Comparison of ENCODE assay signal across 21 cellular contexts in genomic region chr22:25818541-25818940, GRCh38.
"Had no signal": no experiment of that assay in that cellular context is flagged by ENCODE, and none has a peak within 500 bp of the region (broad histone marks: within the 10 kb centered on the region; RNA-seq: fewer than 3 reads in every experiment).

No MANE protein-coding gene starts in this region.

- H3K9ac ChIP-seq: parathyroid adenoma had no signal

- H3K27ac ChIP-seq: foreskin keratinocyte, left ventricle myocardium inferior, parathyroid adenoma, prostate gland, right lobe of liver, tibial artery, upper lobe of left lung, vagina had no signal

- DNase-seq: dermis blood vessel endothelial cell; erythroblast; foreskin keratinocyte; kidney; left cardiac atrium; left ventricle myocardium inferior; mesenchymal stem cell; midbrain; occipital lobe; right lobe of liver; stimulated activated CD4-positive, alpha-beta T cell treated with anti-CD3 and anti-CD28 coated beads, Interleukin-4, amount 100 ng/mL, for 1 hour; tibial artery; upper lobe of left lung had no signal

- H3K4me1 ChIP-seq: foreskin keratinocyte, parathyroid adenoma, prostate gland, right lobe of liver, tibial artery, upper lobe of left lung, vagina had no signal

- H3K36me3 ChIP-seq: prostate gland, right lobe of liver, tibial artery, upper lobe of left lung, vagina had no signal

- H3K79me2 ChIP-seq: parathyroid adenoma had no signal

- H3K4me3 Mint-ChIP-seq: natural killer cell treated with Interleukin-12 subunit alpha and Interleukin-12 subunit beta and Interleukin-15 and Interleukin-18, amount 100 ng/mL, for 72 hours; stimulated activated memory B cell treated with anti-CD40 and anti-IgM and Interleukin-4, amounts not matched to agents 10 μg/mL and 1 μg/mL and 100 μg/mL, for 72 hours; stimulated activated naive CD8-positive, alpha-beta T cell treated with anti-CD3 and anti-CD28 coated beads, Interleukin-15, Interleukin-2, amounts not matched to agents 100 ng/mL and 50 ng/mL, for 24 hours had no signal

- H2AFZ ChIP-seq: parathyroid adenoma had no signal

- FAIRE-seq: endothelial cell of umbilical vein, kidney had no signal

- H3K27ac Mint-ChIP-seq: natural killer cell treated with Interleukin-12 subunit alpha and Interleukin-12 subunit beta and Interleukin-15 and Interleukin-18, amount 100 ng/mL, for 72 hours; stimulated activated memory B cell treated with anti-CD40 and anti-IgM and Interleukin-4, amounts not matched to agents 10 μg/mL and 1 μg/mL and 100 μg/mL, for 72 hours; stimulated activated naive CD8-positive, alpha-beta T cell treated with anti-CD3 and anti-CD28 coated beads, Interleukin-15, Interleukin-2, amounts not matched to agents 100 ng/mL and 50 ng/mL, for 24 hours had no signal

- ATAC-seq: foreskin keratinocyte; left cardiac atrium; natural killer cell treated with Interleukin-12 subunit alpha and Interleukin-12 subunit beta and Interleukin-15 and Interleukin-18, amount 100 ng/mL, for 72 hours; right lobe of liver; stimulated activated memory B cell treated with anti-CD40 and anti-IgM and Interleukin-4, amounts not matched to agents 10 μg/mL and 1 μg/mL and 100 μg/mL, for 72 hours had no signal

- H3K36me3 Mint-ChIP-seq: stimulated activated memory B cell treated with anti-CD40 and anti-IgM and Interleukin-4, amounts not matched to agents 10 μg/mL and 1 μg/mL and 100 μg/mL, for 72 hours had no signal

- H3K27me3 ChIP-seq: right lobe of liver, upper lobe of left lung, vagina had no signal

- H3K4me3 ChIP-seq: left ventricle myocardium inferior, lung, prostate gland, right lobe of liver, tibial artery, upper lobe of left lung, vagina had no signal

- H3K4me1 Mint-ChIP-seq: stimulated activated memory B cell treated with anti-CD40 and anti-IgM and Interleukin-4, amounts not matched to agents 10 μg/mL and 1 μg/mL and 100 μg/mL, for 72 hours had no signal

- H3K9me3 ChIP-seq: left ventricle myocardium inferior, prostate gland, right lobe of liver, tibial artery, upper lobe of left lung, vagina had no signal
